In the genomic region with DNA sequence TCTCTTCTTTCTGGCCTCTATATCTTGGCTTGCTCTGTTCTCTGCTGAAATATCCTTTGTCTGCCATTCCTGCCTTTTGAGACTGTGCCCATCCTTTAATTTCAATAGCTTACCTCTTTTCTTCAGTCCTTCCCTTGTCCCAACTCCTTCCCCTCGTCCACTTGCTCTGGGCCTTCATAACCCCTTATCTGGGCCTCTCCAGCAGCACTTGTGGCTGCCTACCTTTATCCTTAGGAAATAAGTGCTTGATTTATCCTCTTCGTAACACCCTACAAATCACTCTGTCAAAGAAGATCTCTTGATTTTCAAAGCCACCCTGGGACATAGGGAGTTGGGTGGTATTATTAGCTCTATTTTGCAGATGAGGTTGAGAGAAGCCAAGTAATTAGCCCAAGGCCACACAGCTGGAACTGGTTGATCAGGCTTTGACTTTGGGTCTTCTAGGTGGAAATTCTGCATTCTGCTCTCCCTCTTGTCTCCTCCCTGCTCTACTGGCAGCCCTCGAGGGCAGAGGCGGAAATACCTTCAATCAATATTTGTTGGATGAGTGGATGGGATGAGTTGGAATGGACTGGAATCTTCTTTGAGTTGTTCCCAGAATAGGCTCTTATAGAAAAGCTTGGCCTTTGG, we compare ENCODE assay signal across 16 cellular contexts.
DNase-seq lines count a peak whose midpoint lies in the region; ATAC-seq, FAIRE-seq and TF ChIP-seq lines count a peak whose summit lies in the region.
"Had no signal": no experiment of that assay in that cellular context is flagged by ENCODE, and none has a peak within 500 bp of the region (broad histone marks: within the 10 kb centered on the region; RNA-seq: fewer than 3 reads in every experiment).

No MANE protein-coding gene starts in this region.

- no peak overlapping the region for H2BK20ac ChIP-seq in H1 (ENCODE audit: low read length)

- H3K4me1 Mint-ChIP-seq in Calu3 (ENCODE audit: low read depth, unreplicated experiment) (peaks cover 22% of the 10 kb centered on the region), HFFc6 (ENCODE audit: low read depth) (no peaks in the 10 kb centered on the region)
- H3K4me1 Mint-ChIP-seq: CD8-positive, alpha-beta memory T cell had no signal

- CTCF ChIA-PET in Calu3 (lab: Charles Lee), result interaction anchor here (0.6 to 1.3 kb wide), 6 partner anchors 15 to 457 kb away, joined by 3 to 8 read pairs (median 3); a partner anchor contains a TSS
- CTCF ChIA-PET in H1 (lab: Charles Lee; ENCODE audit: partially characterized antibody), result interaction anchor here (0.9 to 3.2 kb wide), 18 partner anchors 10 to 354 kb away, joined by 3 to 15 read pairs (median 4); no protein-coding TSS in a partner anchor

- H3K9me3 ChIP-seq in H1 (ENCODE audit: insufficient read depth in 2 of 2, low read depth in 1 of 2, low read length in 1 of 2) (no peaks in the 10 kb centered on the region), spleen (no peaks in the 10 kb centered on the region)
- H3K9me3 ChIP-seq: BLaER1, Caco-2 had no signal

- TF ChIP-seq POLR2A in H1 (IDR thresholded peaks at IDR 0.05; ENCODE audit: control extremely low read depth in 1 of 2, low read depth in 2 of 2, low read length in 2 of 2), result no peak
- TF ChIP-seq POLR2A in spleen (IDR thresholded peaks at IDR 0.05), result no peak

- no peaks in the 10 kb centered on the region for H4K20me1 ChIP-seq in H1 (replicated peaks in 1 of 2; ENCODE audit: control insufficient read depth in 1 of 2, insufficient read depth in 2 of 2, low read length in 2 of 2)
- H4K20me1 ChIP-seq: BLaER1 had no signal

- H4K91ac ChIP-seq in H1 (replicated peaks; ENCODE audit: insufficient read length, low read length), result no peak overlapping the region

- no peak overlapping the region for H4K5ac ChIP-seq in H1 (ENCODE audit: insufficient read length, low read depth, low read length)

- WGBS in H1 (ENCODE audit: extremely low coverage in 1 of 2, insufficient coverage in 1 of 2, insufficient read length in 1 of 2, insufficient replicate concordance in 2 of 2, low coverage in 1 of 2, low lambda C conversion rate in 2 of 2, missing lambda C conversion rate in 1 of 2), 2 experiments, result 86% methylated on average over 4 of the region's 4 CpGs; no CpG with 5 or more reads in 1 of the 2 experiments
- WGBS in spleen, 5 donors, result 71 to 94% (median 81%) methylated on average over 4 of the region's 4 CpGs

- H3K4me1 ChIP-seq in H1 (replicated peaks in 1 of 4; ENCODE audit: control insufficient read depth in 3 of 4, insufficient read depth in 4 of 4, low read length in 3 of 4) (peaks cover 0 to 6% (median 2%) of the 10 kb centered on the region in 4 experiments; a peak in 4 of 7 replicates), spleen (peaks cover 0 to 11% (median 0%) of the 10 kb centered on the region in 6 donors)

- no TSS peak for BruUV-seq in Calu3 (replicated peaks; lab: Mats Ljungman, UMichigan)

- H3K27ac Mint-ChIP-seq in Calu3 (ENCODE audit: unreplicated experiment), result peak overlapping the region; percentile 4
- no peak overlapping the region for H3K27ac Mint-ChIP-seq in HFFc6
- H3K27ac Mint-ChIP-seq: CD8-positive, alpha-beta memory T cell had no signal

- no peak overlapping the region for H3K4ac ChIP-seq in H1 (replicated peaks; ENCODE audit: insufficient read length, low read depth, low read length)

- H3K27me3 Mint-ChIP-seq in Calu3 (ENCODE audit: unreplicated experiment) (peaks cover 30% of the 10 kb centered on the region), HFFc6 (ENCODE audit: insufficient read depth) (peaks cover 32% of the 10 kb centered on the region)

- no peak for DNase-seq in Calu3
- DNase-seq in HFFc6, result no peak
- no peak for DNase-seq in H1 (ENCODE audit: low read depth in 1 of 2, low spot score in 2 of 2)
- DNase-seq in spleen, result peak; percentile 11
- no peak for DNase-seq in GF-D8 (lab: John Stamatoyannopoulos, UW)
- no peak for DNase-seq in NCI-H526 (lab: John Stamatoyannopoulos, UW)
- DNase-seq: 8988T; AML-193; CD8-positive, alpha-beta memory T cell had no signal

- no peak overlapping the region for H3K14ac ChIP-seq in H1 (ENCODE audit: insufficient read length)

- H3K18ac ChIP-seq in H1 (ENCODE audit: extremely low read depth, low read length), result no peak overlapping the region

- TF ChIP-seq RAD21 in H1 (IDR thresholded peaks at IDR 0.05 in 1 of 2, conservative IDR thresholded peaks at IDR 0.05 in 1 of 2; ENCODE audit: low read depth in 2 of 2, low read length in 2 of 2), result no peak

- H2AK5ac ChIP-seq in H1 (ENCODE audit: low read depth, low read length), result no peak overlapping the region

- POLR2A ChIA-PET in H1 (lab: Charles Lee; ENCODE audit: partially characterized antibody), result interaction anchor here (1.3 to 1.8 kb wide), 2 partner anchors 11 to 17 kb away, joined by 3 to 4 read pairs; no protein-coding TSS in a partner anchor

- ATAC-seq in HG03565 (IDR thresholded peaks at IDR 0.05; ENCODE audit: unreplicated experiment), result no peak

- no peak overlapping the region for H2BK120ac ChIP-seq in H1 (replicated peaks; ENCODE audit: low read depth, low read length)

- H3K4me3 Mint-ChIP-seq in Calu3 (ENCODE audit: low read depth, unreplicated experiment) (no peak overlapping the region), HFFc6 (no peak overlapping the region)
- H3K4me3 Mint-ChIP-seq: CD8-positive, alpha-beta memory T cell had no signal

- H3K36me3 ChIP-seq in H1 (ENCODE audit: control insufficient read depth in 2 of 4, insufficient read depth in 4 of 4, low read length in 3 of 4) (no peaks in the 10 kb centered on the region), spleen (no peaks in the 10 kb centered on the region)
- H3K36me3 ChIP-seq: BLaER1 had no signal

- no peak for TF ChIP-seq CTCF in Calu3 (IDR thresholded peaks at IDR 0.05; ENCODE audit: unreplicated experiment)
- TF ChIP-seq CTCF in HFFc6 (IDR thresholded peaks at IDR 0.05), result 0 out of 2 replicates have a peak, but pooled peaks have one; percentile 1
- TF ChIP-seq CTCF in H1 (IDR thresholded peaks at IDR 0.05; ENCODE audit: control extremely low read depth in 1 of 3, insufficient read depth in 1 of 3, low read depth in 1 of 3, low read length in 3 of 3), result no peak
- no peak for TF ChIP-seq CTCF in spleen (IDR thresholded peaks at IDR 0.05 in 8 of 11, conservative IDR thresholded peaks at IDR 0.05 in 3 of 11)

- H2AFZ ChIP-seq in H1 (ENCODE audit: low read length), result no peak overlapping the region

- intact Hi-C loops in Calu3 (cut with micrococcal nuclease; ENCODE audit: unreplicated experiment) (loop anchor here (5.0 kb wide), 1 partner anchor 54 kb away; no protein-coding TSS in a partner anchor), spleen (cut with DNase I; ENCODE audit: low total_unique reads) (no loop called here)

- H3K79me1 ChIP-seq in H1 (ENCODE audit: low read depth, low read length), result no peaks in the 10 kb centered on the region

- H3K27me3 ChIP-seq in H1 (replicated peaks in 1 of 4; ENCODE audit: control insufficient read depth in 3 of 4, extremely low read depth in 1 of 4, insufficient read depth in 3 of 4, low read length in 3 of 4) (no peaks in the 10 kb centered on the region), spleen (replicated peaks in 1 of 7) (peaks cover 0 to 21% (median 0%) of the 10 kb centered on the region in 7 donors)
- H3K27me3 ChIP-seq: BLaER1 had no signal

- H3K56ac ChIP-seq in H1 (replicated peaks; ENCODE audit: insufficient read length, low read depth, low read length), result no peak overlapping the region

- no peak overlapping the region for H3K23ac ChIP-seq in H1 (ENCODE audit: insufficient read length)

- no peaks in the 10 kb centered on the region for H3K23me2 ChIP-seq in H1 (ENCODE audit: low read depth, low read length)

- no peak overlapping the region for H3K9ac ChIP-seq in H1 (replicated peaks in 1 of 4; ENCODE audit: extremely low read depth in 1 of 4, low read depth in 3 of 4, low read length in 3 of 4)
- H3K9ac ChIP-seq: BLaER1 had no signal

- no peaks in the 10 kb centered on the region for H3K79me2 ChIP-seq in H1 (ENCODE audit: control insufficient read depth in 1 of 2, insufficient read depth in 2 of 2, low read length in 2 of 2)

- H3K4me2 ChIP-seq in H1 (ENCODE audit: insufficient read depth in 1 of 2, low read depth in 2 of 2, low read length in 2 of 2), result no peak overlapping the region
- H3K4me2 ChIP-seq: BLaER1 had no signal

- H3K4me3 ChIP-seq in H1 (ENCODE audit: extremely low read depth in 1 of 4, insufficient read depth in 2 of 4, low read depth in 3 of 4, low read length in 4 of 4) (no peak overlapping the region), spleen (no peak overlapping the region)
- H3K4me3 ChIP-seq: BLaER1, GM12878 had no signal

- H3K27ac ChIP-seq in H1 (ENCODE audit: low read depth, low read length), result no peak overlapping the region
- no peak overlapping the region for H3K27ac ChIP-seq in spleen
- H3K27ac ChIP-seq: BLaER1, HL-60 had no signal

- H3K9me3 Mint-ChIP-seq in Calu3 (ENCODE audit: low read depth, unreplicated experiment) (no peaks in the 10 kb centered on the region), HFFc6 (no peaks in the 10 kb centered on the region)
- H3K9me3 Mint-ChIP-seq: CD8-positive, alpha-beta memory T cell had no signal

- no peak overlapping the region for H4K8ac ChIP-seq in H1 (ENCODE audit: extremely low read depth, insufficient read depth, low read length)

- H3K36me3 Mint-ChIP-seq in Calu3 (ENCODE audit: insufficient read depth, unreplicated experiment) (no peaks in the 10 kb centered on the region), HFFc6 (ENCODE audit: low read depth) (no peaks in the 10 kb centered on the region)
- H3K36me3 Mint-ChIP-seq: CD8-positive, alpha-beta memory T cell had no signal

- H2BK5ac ChIP-seq in H1 (ENCODE audit: low read depth, low read length), result no peak overlapping the region

- TF ChIP-seq EP300 in H1 (IDR thresholded peaks at IDR 0.05; ENCODE audit: borderline replicate concordance in 1 of 2, low read depth in 2 of 2, low read length in 2 of 2), result no peak

- H2BK12ac ChIP-seq in H1 (ENCODE audit: low read depth, low read length), result no peak overlapping the region

- peak overlapping the region; percentile 23; the same call in 1 of the 2 replicates for H2BK15ac ChIP-seq in H1 (ENCODE audit: low read length)

- FAIRE-seq in H1 (lab: Jason Lieb, UNC), result no peak
- FAIRE-seq: GM12878, GM18507, H54 had no signal

TF ChIP-seq in H1, 55 proteins besides CTCF, POLR2A, EP300 and RAD21 (continues in another document):
- TF ChIP-seq RFX5 (IDR thresholded peaks at IDR 0.05; ENCODE audit: borderline replicate concordance, low read depth, low read length), result no peak
- no peak for TF ChIP-seq ASH2L (IDR thresholded peaks at IDR 0.05; ENCODE audit: low read length)
- no peak for TF ChIP-seq EZH2 (IDR thresholded peaks at IDR 0.05; ENCODE audit: low read depth, low read length, severe bottlenecking)
- no peak for TF ChIP-seq SP4 (IDR thresholded peaks at IDR 0.05; ENCODE audit: low read length)
